ENCODE assay signal across 9 cellular contexts in genomic region chr1:204384636-204385354, GRCh38. TPM values are rescaled to one million over a fixed set of nuclear protein-coding genes. Genes with fewer than 3 reads are reported as not detected.
A peak's percentile ranks its signal among the peaks of the same experiment; 100 is the strongest.
DNase-seq lines count a peak whose midpoint lies in the region; ATAC-seq and TF ChIP-seq lines count a peak whose summit lies in the region.
"Had no signal": no experiment of that assay in that cellular context is flagged by ENCODE, and none has a peak within 500 bp of the region (broad histone marks: within the 10 kb centered on the region; RNA-seq: fewer than 3 reads in every experiment).

No MANE protein-coding gene starts in this region.

- H3K27me3 Mint-ChIP-seq in activated T-cell treated with anti-CD3 and anti-CD28 coated beads, Interleukin-2, amount 50 U/mL, for 4 hours (ENCODE audit: low read depth) = no peaks in the 10 kb centered on the region

- DNase-seq in heart left ventricle = peak in 4 of 5 donors; percentile 35 to 66 (median 47)
- peak in 31 of 49 donors; percentile 18 to 79 (median 40) for DNase-seq in substantia nigra (lab: John Stamatoyannopoulos, UW)
- no peak for DNase-seq in GM13977 (ENCODE audit: low spot score)
- no peak for DNase-seq in SJCRH30
- no peak for DNase-seq in activated T-cell treated with anti-CD3 and anti-CD28 coated beads, Interleukin-2, amount 50 U/mL, for 4 hours
- DNase-seq: NCI-H2081 had no signal

- H3K27me3 ChIP-seq in heart left ventricle = no peaks in the 10 kb centered on the region
- H3K27me3 ChIP-seq in SJCRH30 = peaks cover 8% of the 10 kb centered on the region; the same call in 1 of the 2 replicates

- WGBS in heart left ventricle, 4 donors = 59 to 64% (median 60%) methylated on average over 7 of the region's 7 CpGs

- TF ChIP-seq CTCF in HEK293 (tag by site-specific recombination; IDR thresholded peaks at IDR 0.05) (no peak), VCaP (conservative IDR thresholded peaks at IDR 0.05) (no peak), heart left ventricle (IDR thresholded peaks at IDR 0.05) (no peak), GM13977 (IDR thresholded peaks at IDR 0.05; ENCODE audit: extremely low read depth, insufficient read depth, missing control alignments) (no peak)

- H3K4me1 ChIP-seq in HEK293 (ENCODE audit: control insufficient read depth, insufficient read depth, low read length) (no peaks in the 10 kb centered on the region), heart left ventricle (peaks cover 0 to 8% (median 2%) of the 10 kb centered on the region in 12 donors), SJCRH30 (no peaks in the 10 kb centered on the region)

- peaks cover 3% of the 10 kb centered on the region for H3K4me1 Mint-ChIP-seq in activated T-cell treated with anti-CD3 and anti-CD28 coated beads, Interleukin-2, amount 50 U/mL, for 4 hours (ENCODE audit: low read depth)

- POLR2A ChIA-PET in HEK293 (lab: Yijun Ruan, JAX) = interaction anchor here (1.5 kb wide), 1 partner anchor 11 kb away, joined by 3 read pairs; no protein-coding TSS in a partner anchor

- in situ Hi-C loops in GM13977 (cut with MboI; ENCODE audit: low pct_unique_long_range_greater_than_20kb, low sequenced_read_pairs, unreplicated experiment) = loop anchor here (25.0 kb wide), 1 partner anchor 222 kb away; the partner anchor contains the start of genes ETNK2 and REN

- H3K36me3 ChIP-seq in HEK293 (ENCODE audit: control insufficient read depth in 2 of 2, insufficient read depth in 1 of 2, low read length in 2 of 2) (no peaks in the 10 kb centered on the region), heart left ventricle (no peaks in the 10 kb centered on the region), SJCRH30 (no peaks in the 10 kb centered on the region)

- H3K36me3 Mint-ChIP-seq in activated T-cell treated with anti-CD3 and anti-CD28 coated beads, Interleukin-2, amount 50 U/mL, for 4 hours (ENCODE audit: insufficient read depth) = no peaks in the 10 kb centered on the region

- TF ChIP-seq POLR2A in heart left ventricle (IDR thresholded peaks at IDR 0.05) = no peak

- no peak overlapping the region for H3K4me3 Mint-ChIP-seq in activated T-cell treated with anti-CD3 and anti-CD28 coated beads, Interleukin-2, amount 50 U/mL, for 4 hours
- H3K4me3 Mint-ChIP-seq: activated T-helper 1 cell treated with anti-CD3 and anti-CD28 coated beads, Interleukin-12 subunit alpha, Interleukin-12 subunit beta, Interleukin-2, Interleukin-4 antibody, amounts not matched to agents 30 ng/mL and 10 ng/mL and 1 ng/mL, durations not matched to agents 14 hours and 24 hours and 36 hours had no signal

- H3K27ac ChIP-seq in HEK293 (ENCODE audit: extremely low read depth, low read depth, low read length) (no peak overlapping the region), VCaP (peak overlapping the region; percentile 33; the same call in 1 of the 2 replicates), heart left ventricle (peak overlapping the region in 1 of 12 donors; percentile 41), substantia nigra (ENCODE audit: low read depth, low read length, poor library complexity, severe bottlenecking) (peak overlapping the region; percentile 14), SJCRH30 (no peak overlapping the region)

- H3K9me3 ChIP-seq in HEK293 (ENCODE audit: control insufficient read depth, insufficient read depth, low read depth, low read length) (no peaks in the 10 kb centered on the region), heart left ventricle (no peaks in the 10 kb centered on the region), SJCRH30 (replicated peaks) (no peaks in the 10 kb centered on the region)

- H3K4me3 ChIP-seq in HEK293 (ENCODE audit: low read depth, low read length) (no peak overlapping the region), heart left ventricle (no peak overlapping the region), SJCRH30 (no peak overlapping the region)

- H3K9me3 Mint-ChIP-seq in activated T-cell treated with anti-CD3 and anti-CD28 coated beads, Interleukin-2, amount 50 U/mL, for 4 hours = no peaks in the 10 kb centered on the region
- H3K9me3 Mint-ChIP-seq: activated T-helper 1 cell treated with anti-CD3 and anti-CD28 coated beads, Interleukin-12 subunit alpha, Interleukin-12 subunit beta, Interleukin-2, Interleukin-4 antibody, amounts not matched to agents 30 ng/mL and 10 ng/mL and 1 ng/mL, durations not matched to agents 14 hours and 24 hours and 36 hours had no signal

- intact Hi-C loops in heart left ventricle (cut with DNase I) = no loop called here

- CTCF ChIA-PET in HEK293 (lab: Yijun Ruan, JAX) = interaction anchor here (0.7 to 1.5 kb wide), 2 partner anchors 14 to 118 kb away, joined by 4 to 10 read pairs; no protein-coding TSS in a partner anchor

- peak; percentile 47 to 86 (median 76) for ATAC-seq in heart left ventricle
- no peak for ATAC-seq in activated T-cell treated with anti-CD3 and anti-CD28 coated beads, Interleukin-2, amount 50 U/mL, for 4 hours

TF ChIP-seq in HEK293, 187 proteins besides CTCF, POLR2A, EP300 and RAD21:
- TF ChIP-seq ZNF169 (tag by site-specific recombination; IDR thresholded peaks at IDR 0.05) (no peak), ZNF600 (tag by site-specific recombination; IDR thresholded peaks at IDR 0.05) (0 out of 2 replicates have a peak, but pooled peaks have one; percentile 29)
TF ChIP-seq in HEK293: peak in this region for 1.

RNA-seq across cellular contexts. Expression of gene PLEKHA6, which starts 25.1 kb away (rescaled TPM):
- total RNA-seq in heart left ventricle = 10 to 100 TPM in 7 of 9 donors, 1 to 10 TPM in 2; 9.1 to 33.2 (median 20.1) TPM
- polyA plus RNA-seq in heart left ventricle = 10 to 100 TPM in 1 of 2 donors, 1 to 10 TPM in 1; 5.2 to 12.8 TPM
- total RNA-seq in SJCRH30 (2014; rRNA removed; shearing (Covaris generic)) = 1.2 and 1.5 TPM in 2 replicates
- total RNA-seq in activated T-cell treated with anti-CD3 and anti-CD28 coated beads, Interleukin-2, amount 50 U/mL, for 4 hours = under 1 TPM; 0.19 to 0.61 (median 0.29) TPM

RNA-seq across cellular contexts. Expression of gene PPP1R15B, which starts 26.8 kb away (rescaled TPM):
- 10 to 100 TPM; 15.8 to 29.8 (median 25.9) TPM for total RNA-seq in heart left ventricle
- 10 to 100 TPM in 1 of 2 donors, 1 to 10 TPM in 1; 8.1 to 27.9 TPM for polyA plus RNA-seq in heart left ventricle
- 67.6 and 71.4 TPM in 2 replicates for total RNA-seq in SJCRH30 (2014; rRNA removed; shearing (Covaris generic))
- 10 to 100 TPM; 71.7 to 80.1 (median 72.9) TPM for total RNA-seq in activated T-cell treated with anti-CD3 and anti-CD28 coated beads, Interleukin-2, amount 50 U/mL, for 4 hours

Comparison
In these comparisons a context has a peak if more than half of its experiments do, and no peak if none do; other contexts are left out.
1. H3K27ac ChIP-seq: peak in VCaP (single experiment) and substantia nigra (single experiment); none in HEK293 (single experiment) and SJCRH30 (single experiment).
2. ATAC-seq: peak in heart left ventricle (4 of 4); none in activated T-cell treated with anti-CD3 and anti-CD28 coated beads, Interleukin-2, amount 50 U/mL, for 4 hours (0 of 2).
3. DNase-seq: peak in heart left ventricle (4 of 5) and substantia nigra (31 of 49); none in GM13977 (single experiment), SJCRH30 (0 of 2) and activated T-cell treated with anti-CD3 and anti-CD28 coated beads, Interleukin-2, amount 50 U/mL, for 4 hours (single experiment).